10 cellular contexts compared by ENCODE assay signal in the genomic region with DNA sequence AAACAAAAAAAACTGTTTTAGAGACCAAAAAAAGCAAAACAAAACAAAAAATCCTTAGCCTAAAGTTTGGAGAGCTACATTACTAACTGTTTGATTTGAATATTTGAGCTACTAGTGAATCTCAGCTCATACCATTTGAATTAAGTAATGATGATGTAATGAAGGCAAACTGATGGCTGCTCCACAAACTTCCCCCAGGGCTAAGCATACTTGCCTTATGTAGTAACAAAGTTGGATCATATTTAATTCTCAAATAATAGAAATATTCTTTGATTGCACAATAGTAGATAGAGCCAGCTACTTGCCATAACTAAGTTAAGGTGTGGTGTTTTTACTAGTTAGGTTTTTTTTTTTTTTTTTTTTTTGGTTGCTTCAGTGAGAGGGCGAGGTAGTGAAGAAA. TPM values are rescaled to one million over a fixed set of nuclear protein-coding genes. Genes with fewer than 3 reads are reported as not detected.
DNase-seq lines count a peak whose midpoint lies in the region; ATAC-seq, FAIRE-seq and TF ChIP-seq lines count a peak whose summit lies in the region.
"Had no signal": no experiment of that assay in that cellular context is flagged by ENCODE, and none has a peak within 500 bp of the region (broad histone marks: within the 10 kb centered on the region; RNA-seq: fewer than 3 reads in every experiment).

No MANE protein-coding gene starts in this region.

- peaks cover 22% of the 10 kb centered on the region for H3K36me3 Mint-ChIP-seq in nephron progenitor cell (ENCODE audit: low read depth)

- FAIRE-seq in HTR-8/SVneo (lab: Jason Lieb, UNC) (no peak), bronchial epithelial cell (lab: Jason Lieb, UNC) (no peak), D721Med (lab: Jason Lieb, UNC) (no peak)

- TF ChIP-seq POLR2A in tibial nerve (IDR thresholded peaks at IDR 0.05) = peak in 1 of 2 donors; percentile 26

- 0% methylated on average over 1 of the region's 1 CpG for WGBS in tibial nerve, 2 donors

- no peak overlapping the region for H3K27ac Mint-ChIP-seq in nephron progenitor cell
- H3K27ac Mint-ChIP-seq: activated CD8-positive, alpha-beta T cell treated with anti-CD3 and anti-CD28 coated beads for 36 hours had no signal

- H3K4me3 Mint-ChIP-seq in nephron progenitor cell = no peak overlapping the region
- H3K4me3 Mint-ChIP-seq: activated CD8-positive, alpha-beta T cell treated with anti-CD3 and anti-CD28 coated beads for 36 hours had no signal

- peak in 1 of 2 donors; percentile 74 for TF ChIP-seq EP300 in tibial nerve (IDR thresholded peaks at IDR 0.05)

- peak; percentile 53 for DNase-seq in HTR-8/SVneo (ENCODE audit: insufficient read length, low spot score)
- peak; percentile 99 for DNase-seq in bronchial epithelial cell (ENCODE audit: low read depth)
- DNase-seq in kidney glomerular epithelial cell (lab: John Stamatoyannopoulos, UW) = peak; percentile 78
- no peak for DNase-seq in tibial nerve (ENCODE audit: low spot score in 2 of 2)
- no peak for DNase-seq in nephron progenitor cell
- no peak for DNase-seq in D721Med (ENCODE audit: insufficient read length, low spot score)
- DNase-seq: activated CD8-positive, alpha-beta T cell treated with anti-CD3 and anti-CD28 coated beads for 36 hours; NCI-H524 had no signal

- H3K36me3 ChIP-seq in bronchial epithelial cell (ENCODE audit: control insufficient read depth, insufficient read depth, low read length) (peaks cover 5% of the 10 kb centered on the region), tibial nerve (peaks cover 0 to 25% (median 0%) of the 10 kb centered on the region in 3 donors)

- H3K9me3 ChIP-seq in tibial nerve = no peaks in the 10 kb centered on the region

- H3K27me3 ChIP-seq in bronchial epithelial cell (ENCODE audit: control insufficient read depth, insufficient read depth, low read length) (no peaks in the 10 kb centered on the region), tibial nerve (no peaks in the 10 kb centered on the region)

- no peak overlapping the region for H3K4me3 ChIP-seq in bronchial epithelial cell (ENCODE audit: low read depth, low read length)
- H3K4me3 ChIP-seq in tibial nerve = peak overlapping the region in 1 of 4 donors; percentile 91

- H3K4me1 ChIP-seq in tibial nerve = peaks cover 0 to 53% (median 18%) of the 10 kb centered on the region in 4 donors

- H3K4me1 Mint-ChIP-seq in nephron progenitor cell = peaks cover 32% of the 10 kb centered on the region

- H3K9me3 Mint-ChIP-seq in nephron progenitor cell = no peaks in the 10 kb centered on the region
- H3K9me3 Mint-ChIP-seq: activated CD8-positive, alpha-beta T cell treated with anti-CD3 and anti-CD28 coated beads for 36 hours had no signal

- H3K27me3 Mint-ChIP-seq in nephron progenitor cell (ENCODE audit: low read depth, poor library complexity) = peaks cover 3% of the 10 kb centered on the region

- no peak for TF ChIP-seq CTCF in bronchial epithelial cell (IDR thresholded peaks at IDR 0.05; ENCODE audit: insufficient read depth, low read length, severe bottlenecking)
- TF ChIP-seq CTCF in tibial nerve (IDR thresholded peaks at IDR 0.05) = peak in 1 of 5 experiments; percentile 31
- no peak for TF ChIP-seq CTCF in nephron progenitor cell (IDR thresholded peaks at IDR 0.05)
- TF ChIP-seq CTCF in D721Med (IDR thresholded peaks at IDR 0.05; ENCODE audit: insufficient read depth, missing control alignments) = no peak

- no peak for ATAC-seq in HG02678 (IDR thresholded peaks at IDR 0.05; ENCODE audit: unreplicated experiment)
- no peak for ATAC-seq in GM21528 (IDR thresholded peaks at IDR 0.05; ENCODE audit: low FRiP score, unreplicated experiment)
- ATAC-seq: activated CD8-positive, alpha-beta T cell treated with anti-CD3 and anti-CD28 coated beads for 36 hours had no signal

- H3K27ac ChIP-seq in tibial nerve = peak overlapping the region; percentile 27 to 99 (median 96)

RNA-seq across cellular contexts. Expression of gene RAB32, which starts 2.8 kb away (rescaled TPM):
- total RNA-seq in bronchial epithelial cell (125 and 230 TPM in 2 replicates), tibial nerve (10 to 100 TPM; 23.2 to 44.4 (median 25.1) TPM)

RNA-seq across cellular contexts. Expression of gene ADGB, which starts 52.3 kb away (rescaled TPM):
- total RNA-seq in bronchial epithelial cell (not detected in 2 replicates), tibial nerve (not detected)
- total RNA-seq: activated CD8-positive, alpha-beta T cell treated with anti-CD3 and anti-CD28 coated beads for 36 hours had no signal

Comparison
In these comparisons a context has a peak if more than half of its experiments do, and no peak if none do; other contexts are left out.
1. DNase-seq: peak in HTR-8/SVneo (single experiment), bronchial epithelial cell (single experiment) and kidney glomerular epithelial cell (single experiment); none in tibial nerve (0 of 2), nephron progenitor cell (single experiment) and D721Med (single experiment).